29 cellular contexts compared by ENCODE assay signal in the genomic region with DNA sequence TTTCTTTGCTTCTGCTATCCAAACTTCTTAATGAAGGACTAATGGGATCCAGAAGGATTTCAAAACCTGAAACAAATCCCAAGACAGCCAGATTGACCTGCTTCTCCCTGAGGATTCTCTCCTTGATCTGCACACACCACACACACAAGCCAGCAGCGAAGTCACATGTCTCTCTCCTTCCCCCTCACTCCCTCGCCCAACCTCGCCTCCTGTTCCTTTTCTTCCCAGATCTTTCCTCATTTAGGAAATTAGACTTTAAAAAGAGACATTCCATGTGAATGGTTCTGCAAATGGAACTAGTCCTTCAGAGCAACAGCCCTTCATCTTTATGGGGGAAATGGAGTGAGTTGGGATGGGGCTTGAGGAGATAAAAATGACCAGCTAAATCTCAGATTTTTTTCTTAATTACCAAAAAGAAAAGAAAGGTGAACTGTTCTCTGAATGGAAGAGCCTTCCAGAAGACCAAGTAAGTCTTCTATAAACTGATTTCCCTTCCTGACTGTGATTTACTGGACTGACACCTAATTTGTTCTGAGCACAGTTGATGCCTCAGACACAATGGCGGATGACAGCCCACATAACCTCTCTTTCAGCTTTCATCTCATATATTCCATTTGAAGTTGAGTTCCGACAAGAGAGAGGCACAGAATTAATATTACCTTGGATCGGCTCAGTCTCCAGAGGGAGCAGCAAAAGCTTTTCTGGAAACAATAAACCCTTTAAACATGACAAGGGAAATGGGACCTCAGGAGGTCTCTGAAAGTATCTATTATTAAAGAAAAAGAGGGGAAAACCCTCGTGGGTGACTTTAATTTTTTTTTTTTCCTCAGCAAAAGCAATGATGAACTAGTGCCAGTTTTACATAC.
"Had no signal": no experiment of that assay in that cellular context is flagged by ENCODE, and none has a peak within 500 bp of the region (broad histone marks: within the 10 kb centered on the region; RNA-seq: fewer than 3 reads in every experiment).

No MANE protein-coding gene starts in this region.

- H3K27me3 ChIP-seq: esophagus muscularis mucosa, foreskin keratinocyte, heart right ventricle, neutrophil, uterus had no signal

- DNase-seq: activated CD4-positive, alpha-beta memory T cell treated with anti-CD3 and anti-CD28 coated beads, Interleukin-2, amount 10 ng/mL, durations not matched to agents 7 days and 5 days; activated CD4-positive, alpha-beta T cell treated with anti-CD3 and anti-CD28 coated beads, Interleukin-2, amount 10 ng/mL, durations not matched to agents 7 days and 5 days; activated CD4-positive, CD25-positive, alpha-beta regulatory T cell treated with anti-CD3 and anti-CD28 coated beads, Interleukin-2, amount 50 U/mL, for 72 hours; activated T-cell treated with anti-CD3 and anti-CD28 coated beads, Interleukin-2, amount 50 U/mL, for 48 hours; anterior cingulate cortex; dermis blood vessel endothelial cell; effector CD4-positive, alpha-beta T cell; foreskin keratinocyte; heart right ventricle; naive thymus-derived CD4-positive, alpha-beta T cell; stimulated activated CD4-positive, alpha-beta T cell treated with anti-CD3 and anti-CD28 coated beads, Interleukin-12 subunit alpha, Interleukin-12 subunit beta, amount 100 ng/mL, for 4 hours; stimulated activated CD4-positive, alpha-beta T cell treated with anti-CD3 and anti-CD28 coated beads, Interleukin-4, amount 100 ng/mL, for 1 hour; T-helper 9 cell; uterus; WERI-Rb-1 had no signal

- FAIRE-seq: bronchial epithelial cell, TTC549 had no signal

- H3K4me3 ChIP-seq: esophagus muscularis mucosa, heart right ventricle, skin epidermis, thoracic aorta, uterus had no signal

- H3K36me3 Mint-ChIP-seq: activated naive CD4-positive, alpha-beta T cell treated with anti-CD3 and anti-CD28 coated beads, Interleukin-2, amount 50 U/mL, for 24 hours; mesothelial cell of epicardium; naive thymus-derived CD4-positive, alpha-beta T cell; type B pancreatic cell had no signal

- H3K4me1 ChIP-seq: esophagus muscularis mucosa, foreskin keratinocyte, heart right ventricle, uterus had no signal

- H3K9me3 ChIP-seq: esophagus muscularis mucosa, heart right ventricle, neutrophil, thoracic aorta, uterus had no signal

- H3K27me3 Mint-ChIP-seq: activated CD4-positive, alpha-beta memory T cell treated with anti-CD3 and anti-CD28 coated beads, Interleukin-2, amount 10 ng/mL, durations not matched to agents 7 days and 5 days; activated CD4-positive, alpha-beta T cell treated with anti-CD3 and anti-CD28 coated beads, Interleukin-2, amount 10 ng/mL, durations not matched to agents 7 days and 5 days; activated naive CD4-positive, alpha-beta T cell treated with anti-CD3 and anti-CD28 coated beads, Interleukin-2, amount 50 U/mL, for 24 hours; central memory CD8-positive, alpha-beta T cell; naive thymus-derived CD4-positive, alpha-beta T cell; stimulated activated naive CD8-positive, alpha-beta T cell treated with anti-CD3 and anti-CD28 coated beads, Interleukin-15, Interleukin-2, amounts not matched to agents 100 ng/mL and 50 ng/mL, for 24 hours; type B pancreatic cell had no signal

- H3K27ac ChIP-seq: esophagus muscularis mucosa, foreskin keratinocyte, heart right ventricle, neutrophil, skin epidermis, thoracic aorta, uterus, WERI-Rb-1 had no signal

- H3K36me3 ChIP-seq: esophagus muscularis mucosa, heart right ventricle, neutrophil, thoracic aorta, uterus, WERI-Rb-1 had no signal

- H3K27ac Mint-ChIP-seq: activated CD4-positive, alpha-beta memory T cell treated with anti-CD3 and anti-CD28 coated beads, Interleukin-2, amount 10 ng/mL, durations not matched to agents 7 days and 5 days; activated CD4-positive, alpha-beta T cell treated with anti-CD3 and anti-CD28 coated beads, Interleukin-2, amount 10 ng/mL, durations not matched to agents 7 days and 5 days; activated naive CD4-positive, alpha-beta T cell treated with anti-CD3 and anti-CD28 coated beads, Interleukin-2, amount 50 U/mL, for 24 hours; activated T-helper 2 cell treated with anti-CD3 and anti-CD28 coated beads, Interferon-gamma antibody, Interleukin-2, Interleukin-4, amounts not matched to agents 10 μg/mL and 5 μg/mL and 100 μg/mL, durations not matched to agents 14 hours and 24 hours and 36 hours; mesothelial cell of epicardium; naive thymus-derived CD4-positive, alpha-beta T cell; stimulated activated naive CD8-positive, alpha-beta T cell treated with anti-CD3 and anti-CD28 coated beads, Interleukin-15, Interleukin-2, amounts not matched to agents 100 ng/mL and 50 ng/mL, for 24 hours; T-helper 1 cell treated with Interleukin-12 subunit alpha and Interleukin-12 subunit beta and Interleukin-4 antibody, amounts not matched to agents 30 μg/mL and 1 μg/mL, for 36 hours; type B pancreatic cell had no signal

- H3K9me3 Mint-ChIP-seq: activated CD4-positive, alpha-beta T cell treated with anti-CD3 and anti-CD28 coated beads, Interleukin-2, amount 10 ng/mL, durations not matched to agents 7 days and 5 days; activated naive CD4-positive, alpha-beta T cell treated with anti-CD3 and anti-CD28 coated beads, Interleukin-2, amount 50 U/mL, for 24 hours; mesothelial cell of epicardium; stimulated activated naive CD8-positive, alpha-beta T cell treated with anti-CD3 and anti-CD28 coated beads, Interleukin-15, Interleukin-2, amounts not matched to agents 100 ng/mL and 50 ng/mL, for 24 hours; T-helper 1 cell treated with Interleukin-12 subunit alpha and Interleukin-12 subunit beta and Interleukin-4 antibody, amounts not matched to agents 30 μg/mL and 1 μg/mL, for 36 hours; type B pancreatic cell had no signal

- H3K4me1 Mint-ChIP-seq: activated CD4-positive, alpha-beta memory T cell treated with anti-CD3 and anti-CD28 coated beads, Interleukin-2, amount 10 ng/mL, durations not matched to agents 7 days and 5 days; activated CD4-positive, alpha-beta T cell treated with anti-CD3 and anti-CD28 coated beads, Interleukin-2, amount 10 ng/mL, durations not matched to agents 7 days and 5 days; activated naive CD4-positive, alpha-beta T cell treated with anti-CD3 and anti-CD28 coated beads, Interleukin-2, amount 50 U/mL, for 24 hours; central memory CD8-positive, alpha-beta T cell; naive thymus-derived CD4-positive, alpha-beta T cell had no signal

- H3K4me3 Mint-ChIP-seq: activated CD4-positive, alpha-beta memory T cell treated with anti-CD3 and anti-CD28 coated beads, Interleukin-2, amount 10 ng/mL, durations not matched to agents 7 days and 5 days; activated CD4-positive, alpha-beta T cell treated with anti-CD3 and anti-CD28 coated beads, Interleukin-2, amount 10 ng/mL, durations not matched to agents 7 days and 5 days; activated naive CD4-positive, alpha-beta T cell treated with anti-CD3 and anti-CD28 coated beads, Interleukin-2, amount 50 U/mL, for 24 hours; central memory CD8-positive, alpha-beta T cell; mesothelial cell of epicardium; naive thymus-derived CD4-positive, alpha-beta T cell; stimulated activated naive CD8-positive, alpha-beta T cell treated with anti-CD3 and anti-CD28 coated beads, Interleukin-15, Interleukin-2, amounts not matched to agents 100 ng/mL and 50 ng/mL, for 24 hours; T-helper 1 cell treated with Interleukin-12 subunit alpha and Interleukin-12 subunit beta and Interleukin-4 antibody, amounts not matched to agents 30 μg/mL and 1 μg/mL, for 36 hours; type B pancreatic cell had no signal

- ATAC-seq: foreskin keratinocyte; heart right ventricle; naive thymus-derived CD4-positive, alpha-beta T cell; sciatic nerve had no signal
